ENCODE assay signal across 14 cellular contexts in the genomic region with DNA sequence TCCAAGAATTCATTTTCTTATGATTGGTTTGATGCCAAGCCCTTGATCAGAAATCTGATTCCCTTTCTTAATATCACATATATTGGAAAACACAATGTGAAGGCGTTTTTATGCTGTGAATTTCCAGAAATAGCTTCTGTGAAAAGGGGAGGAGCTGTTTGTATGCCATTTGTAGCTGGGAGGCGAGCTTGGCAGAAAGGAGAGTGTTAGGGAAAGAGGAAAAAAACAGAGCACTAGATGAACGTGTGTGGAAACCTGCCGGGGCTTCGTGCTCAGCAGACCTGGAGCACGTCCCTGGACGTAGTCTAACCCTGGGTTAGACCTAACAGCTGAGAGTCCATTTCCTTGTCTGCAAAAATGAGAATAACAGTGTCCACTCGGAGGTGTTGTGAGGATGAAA. TPM values are rescaled to one million over a fixed set of nuclear protein-coding genes. Genes with fewer than 3 reads are reported as not detected.
"Had no signal": no experiment of that assay in that cellular context is flagged by ENCODE, and none has a peak within 500 bp of the region (broad histone marks: within the 10 kb centered on the region; RNA-seq: fewer than 3 reads in every experiment).

No MANE protein-coding gene starts in this region.

- H3K9me3 ChIP-seq: ovary, SJCRH30, tibial nerve had no signal

- DNase-seq: activated CD4-positive, alpha-beta T cell treated with anti-CD3 and anti-CD28 coated beads for 1 hour; activated CD4-positive, alpha-beta T cell treated with anti-CD3 and anti-CD28 coated beads, Interleukin-2, amount 50 U/mL, for 48 hours; activated CD8-positive, alpha-beta memory T cell treated with anti-CD3 and anti-CD28 coated beads, Interleukin-2, amount 10 ng/mL, durations not matched to agents 7 days and 5 days; activated gamma-delta T cell; activated T-cell treated with anti-CD3 and anti-CD28 coated beads, Interleukin-2, amount 50 U/mL, for 4 hours; endodermal cell; left colon; mammary epithelial cell; ovary; SJCRH30 had no signal

- H3K27ac Mint-ChIP-seq: activated CD8-positive, alpha-beta memory T cell treated with anti-CD3 and anti-CD28 coated beads, Interleukin-2, amount 10 ng/mL, durations not matched to agents 7 days and 5 days; activated naive CD8-positive, alpha-beta T cell; endodermal cell; natural killer cell treated with Interleukin-12 subunit alpha and Interleukin-12 subunit beta and Interleukin-15 and Interleukin-18, amount 100 ng/mL, for 72 hours had no signal

- H3K4me3 Mint-ChIP-seq: activated CD8-positive, alpha-beta memory T cell treated with anti-CD3 and anti-CD28 coated beads, Interleukin-2, amount 10 ng/mL, durations not matched to agents 7 days and 5 days; activated naive CD8-positive, alpha-beta T cell; activated T-cell treated with anti-CD3 and anti-CD28 coated beads, Interleukin-2, amount 50 U/mL, for 4 hours; endodermal cell; natural killer cell treated with Interleukin-12 subunit alpha and Interleukin-12 subunit beta and Interleukin-15 and Interleukin-18, amount 100 ng/mL, for 72 hours had no signal

- H3K36me3 ChIP-seq: ovary, tibial nerve had no signal

- H3K27ac ChIP-seq: coronary artery, ovary, SJCRH30, tibial nerve had no signal

- H3K9me3 Mint-ChIP-seq: activated T-cell treated with anti-CD3 and anti-CD28 coated beads, Interleukin-2, amount 50 U/mL, for 4 hours; natural killer cell treated with Interleukin-12 subunit alpha and Interleukin-12 subunit beta and Interleukin-15 and Interleukin-18, amount 100 ng/mL, for 72 hours had no signal

- H3K36me3 Mint-ChIP-seq: activated CD8-positive, alpha-beta memory T cell treated with anti-CD3 and anti-CD28 coated beads, Interleukin-2, amount 10 ng/mL, durations not matched to agents 7 days and 5 days; activated naive CD8-positive, alpha-beta T cell; natural killer cell treated with Interleukin-12 subunit alpha and Interleukin-12 subunit beta and Interleukin-15 and Interleukin-18, amount 100 ng/mL, for 72 hours had no signal

- H3K27me3 ChIP-seq: ovary, SJCRH30 had no signal

- ATAC-seq: activated CD8-positive, alpha-beta memory T cell treated with anti-CD3 and anti-CD28 coated beads, Interleukin-2, amount 10 ng/mL, durations not matched to agents 7 days and 5 days; activated T-cell treated with anti-CD3 and anti-CD28 coated beads, Interleukin-2, amount 50 U/mL, for 4 hours; left colon; natural killer cell treated with Interleukin-12 subunit alpha and Interleukin-12 subunit beta and Interleukin-15 and Interleukin-18, amount 100 ng/mL, for 72 hours had no signal

- H3K4me3 ChIP-seq: coronary artery, ovary, SJCRH30, tibial nerve had no signal

RNA-seq across cellular contexts. Expression of a gene that starts 3.4 kb away (rescaled TPM):
- total RNA-seq: natural killer cell treated with Interleukin-12 subunit alpha and Interleukin-12 subunit beta and Interleukin-15 and Interleukin-18, amount 100 ng/mL, for 72 hours had no signal
